In genomic region chr22:29267858-29268510, GRCh38 we compare ENCODE assay signal across 8 cellular contexts.
DNase-seq lines count a peak whose midpoint lies in the region; ATAC-seq and TF ChIP-seq lines count a peak whose summit lies in the region.

Gene EWSR1 (plus strand): TSS chr22:29268268. CDS start chr22:29268337, 69 bp downstream.
Gene RHBDD3 (minus strand): TSS chr22:29267981. CDS start chr22:29265626, 2,355 bp downstream.

- DNase-seq in AG09319 (ENCODE audit: extremely low read depth, low read depth) = peak; percentile 96
- peak; percentile 92 for DNase-seq in NCI-H446 treated with DMSO at 0.1 percent for 48 hours (lab: John Stamatoyannopoulos, UW)
- peak; percentile 96 to 98 for DNase-seq in central memory CD8-positive, alpha-beta T cell (ENCODE audit: low spot score in 2 of 2)
- peak; percentile 98 for DNase-seq in islet precursor cell
- DNase-seq in stimulated activated CD4-positive, alpha-beta T cell treated with anti-CD3 and anti-CD28 coated beads, Interleukin-12 subunit alpha, Interleukin-12 subunit beta, amount 100 ng/mL, for 4 hours = peak; percentile 97

- peaks cover 61% of the 10 kb centered on the region for H3K4me1 Mint-ChIP-seq in central memory CD8-positive, alpha-beta T cell

- peak within 1 kb of the TSS; percentile 99 for H3K27ac Mint-ChIP-seq in central memory CD8-positive, alpha-beta T cell (ENCODE audit: low read depth)

- TF ChIP-seq CTCF in AG09319 (IDR thresholded peaks at IDR 0.05; ENCODE audit: low read depth, low read length) = no peak

- H3K27me3 Mint-ChIP-seq in central memory CD8-positive, alpha-beta T cell = no peaks in the 10 kb centered on the region

- peak; percentile 70 for ATAC-seq in GM19043 (IDR thresholded peaks at IDR 0.05; ENCODE audit: low read depth, unreplicated experiment)
- peak; percentile 81 for ATAC-seq in HG03354 (IDR thresholded peaks at IDR 0.05; ENCODE audit: poor library complexity, severe bottlenecking, unreplicated experiment)
- peak; percentile 92 to 94 for ATAC-seq in activated CD4-positive, CD25-positive, alpha-beta regulatory T cell treated with anti-CD3 and anti-CD28 coated beads, Interleukin-2, amount 50 U/mL, for 24 hours
- peak; percentile 93 for ATAC-seq in central memory CD8-positive, alpha-beta T cell (replicated peaks; ENCODE audit: extremely low read depth, poor library complexity, severe bottlenecking)

- H3K9me3 Mint-ChIP-seq in central memory CD8-positive, alpha-beta T cell = no peaks in the 10 kb centered on the region

- peaks cover 39% of the 10 kb centered on the region for H3K36me3 Mint-ChIP-seq in central memory CD8-positive, alpha-beta T cell (ENCODE audit: insufficient read depth)

- peak within 1 kb of the TSS; percentile 94 for H3K4me3 Mint-ChIP-seq in central memory CD8-positive, alpha-beta T cell

Comparison
In these comparisons a context has a peak if more than half of its experiments do, and no peak if none do; other contexts are left out.
1. Peak in every context shown above with its lines: DNase-seq and ATAC-seq.